20 cellular contexts compared by ENCODE assay signal in genomic region chr22:30932661-30933060, GRCh38. TPM values are rescaled to one million over a fixed set of nuclear protein-coding genes. Genes with fewer than 3 reads are reported as not detected.
DNase-seq lines count a peak whose midpoint lies in the region; ATAC-seq, FAIRE-seq and TF ChIP-seq lines count a peak whose summit lies in the region.
"Had no signal": no experiment of that assay in that cellular context is flagged by ENCODE, and none has a peak within 500 bp of the region (broad histone marks: within the 10 kb centered on the region; RNA-seq: fewer than 3 reads in every experiment).

No MANE protein-coding gene starts in this region.

- H3K27ac Mint-ChIP-seq in activated CD4-positive, alpha-beta memory T cell treated with anti-CD3 and anti-CD28 coated beads for 36 hours: peak overlapping the region; percentile 4
- H3K27ac Mint-ChIP-seq in activated CD4-positive, alpha-beta memory T cell treated with anti-CD3 and anti-CD28 coated beads, Interleukin-2, amount 10 ng/mL, durations not matched to agents 7 days and 5 days: no peak overlapping the region
- H3K27ac Mint-ChIP-seq in CD4-positive, CD25-positive, alpha-beta regulatory T cell: peak overlapping the region; percentile 5 to 88 (median 60)
- peak overlapping the region; percentile 80 for H3K27ac Mint-ChIP-seq in activated T-helper 17 cell treated with anti-CD3 and anti-CD28 coated beads, Interleukin-2, amount 50 U/mL, for 72 hours

- CTCF ChIA-PET in activated CD4-positive, alpha-beta memory T cell treated with anti-CD3 and anti-CD28 coated beads for 36 hours (lab: Charles Lee): interaction anchor here (0.7 to 1.5 kb wide), 3 partner anchors 10 to 298 kb away, joined by 4 to 8 read pairs (median 4); no protein-coding TSS in a partner anchor
- CTCF ChIA-PET in activated CD4-positive, alpha-beta memory T cell treated with anti-CD3 and anti-CD28 coated beads, Interleukin-2, amount 10 ng/mL, durations not matched to agents 7 days and 5 days (lab: Charles Lee): interaction anchor here (1.8 kb wide), 1 partner anchor 13 kb away, joined by 5 read pairs; no protein-coding TSS in a partner anchor

- H3K27me3 Mint-ChIP-seq in activated CD4-positive, alpha-beta memory T cell treated with anti-CD3 and anti-CD28 coated beads for 36 hours: no peaks in the 10 kb centered on the region
- H3K27me3 Mint-ChIP-seq in activated CD4-positive, alpha-beta memory T cell treated with anti-CD3 and anti-CD28 coated beads, Interleukin-2, amount 10 ng/mL, durations not matched to agents 7 days and 5 days: no peaks in the 10 kb centered on the region
- H3K27me3 Mint-ChIP-seq in CD4-positive, CD25-positive, alpha-beta regulatory T cell: peaks cover 6% of the 10 kb centered on the region
- no peaks in the 10 kb centered on the region for H3K27me3 Mint-ChIP-seq in activated T-helper 17 cell treated with anti-CD3 and anti-CD28 coated beads, Interleukin-2, amount 50 U/mL, for 72 hours

- H3K9ac ChIP-seq in kidney (ENCODE audit: low read length in 2 of 2): no peak overlapping the region

- H3K4me1 ChIP-seq in CD4-positive, CD25-positive, alpha-beta regulatory T cell (ENCODE audit: control insufficient read depth, insufficient read depth, low read length, poor library complexity, severe bottlenecking): peaks cover 4% of the 10 kb centered on the region
- H3K4me1 ChIP-seq in kidney (ENCODE audit: control insufficient read depth in 1 of 2, insufficient read depth in 1 of 2, low read depth in 1 of 2, low read length in 2 of 2): no peaks in the 10 kb centered on the region

- H3K4me3 Mint-ChIP-seq in activated CD4-positive, alpha-beta memory T cell treated with anti-CD3 and anti-CD28 coated beads for 36 hours: no peak overlapping the region
- no peak overlapping the region for H3K4me3 Mint-ChIP-seq in activated CD4-positive, alpha-beta memory T cell treated with anti-CD3 and anti-CD28 coated beads, Interleukin-2, amount 10 ng/mL, durations not matched to agents 7 days and 5 days
- no peak overlapping the region for H3K4me3 Mint-ChIP-seq in CD4-positive, CD25-positive, alpha-beta regulatory T cell
- H3K4me3 Mint-ChIP-seq in activated T-helper 17 cell treated with anti-CD3 and anti-CD28 coated beads, Interleukin-2, amount 50 U/mL, for 72 hours: no peak overlapping the region

- no peak for FAIRE-seq in kidney (lab: Jason Lieb, UNC)
- FAIRE-seq: HTR-8/SVneo had no signal

- DNase-seq in activated CD4-positive, alpha-beta memory T cell treated with anti-CD3 and anti-CD28 coated beads for 36 hours: no peak
- DNase-seq in activated CD4-positive, alpha-beta memory T cell treated with anti-CD3 and anti-CD28 coated beads, Interleukin-2, amount 10 ng/mL, durations not matched to agents 7 days and 5 days: no peak
- no peak for DNase-seq in CD4-positive, CD25-positive, alpha-beta regulatory T cell
- DNase-seq in kidney: peak; percentile 51
- no peak for DNase-seq in retina
- no peak for DNase-seq in KBM-7
- DNase-seq in DMS79 treated with DMSO at 0.1 percent for 48 hours (lab: John Stamatoyannopoulos, UW): no peak
- DNase-seq: 8988T, AML-193, C1 segment of cervical spinal cord, IMR-90, Karpas-422, NCI-H1694, NCI-H2081 treated with DMSO at 0.1 percent for 48 hours, NCI-H2171 treated with DMSO at 0.1 percent for 48 hours, NCI-H446, NCI-H526 had no signal

- no peak overlapping the region for H3K27ac ChIP-seq in CD4-positive, CD25-positive, alpha-beta regulatory T cell (ENCODE audit: insufficient read depth, low read length, poor library complexity, severe bottlenecking)
- no peak overlapping the region for H3K27ac ChIP-seq in kidney (ENCODE audit: low read depth in 2 of 2, low read length in 2 of 2)

- H3K36me3 ChIP-seq in CD4-positive, CD25-positive, alpha-beta regulatory T cell (ENCODE audit: control insufficient read depth, insufficient read depth, low read length): peaks cover 97% of the 10 kb centered on the region
- peaks cover 66 to 74% of the 10 kb centered on the region in 2 donors for H3K36me3 ChIP-seq in kidney (ENCODE audit: control insufficient read depth in 1 of 2, insufficient read depth in 2 of 2, low read length in 2 of 2)

- H3K9me3 Mint-ChIP-seq in activated CD4-positive, alpha-beta memory T cell treated with anti-CD3 and anti-CD28 coated beads for 36 hours: no peaks in the 10 kb centered on the region
- H3K9me3 Mint-ChIP-seq in activated CD4-positive, alpha-beta memory T cell treated with anti-CD3 and anti-CD28 coated beads, Interleukin-2, amount 10 ng/mL, durations not matched to agents 7 days and 5 days: no peaks in the 10 kb centered on the region
- H3K9me3 Mint-ChIP-seq in CD4-positive, CD25-positive, alpha-beta regulatory T cell: no peaks in the 10 kb centered on the region
- H3K9me3 Mint-ChIP-seq in activated T-helper 17 cell treated with anti-CD3 and anti-CD28 coated beads, Interleukin-2, amount 50 U/mL, for 72 hours: no peaks in the 10 kb centered on the region

- POLR2A ChIA-PET in activated CD4-positive, alpha-beta memory T cell treated with anti-CD3 and anti-CD28 coated beads for 36 hours (lab: Charles Lee): no interaction called here
- POLR2A ChIA-PET in activated CD4-positive, alpha-beta memory T cell treated with anti-CD3 and anti-CD28 coated beads, Interleukin-2, amount 10 ng/mL, durations not matched to agents 7 days and 5 days (lab: Charles Lee): no interaction called here

- in situ Hi-C loops in KBM-7 (cut with MboI; ENCODE audit: low pct_unique_long_range_greater_than_20kb, low sequenced_read_pairs): no loop called here

- peaks cover 26% of the 10 kb centered on the region for H3K4me1 Mint-ChIP-seq in activated CD4-positive, alpha-beta memory T cell treated with anti-CD3 and anti-CD28 coated beads for 36 hours (ENCODE audit: low read depth)
- peaks cover 7% of the 10 kb centered on the region for H3K4me1 Mint-ChIP-seq in activated CD4-positive, alpha-beta memory T cell treated with anti-CD3 and anti-CD28 coated beads, Interleukin-2, amount 10 ng/mL, durations not matched to agents 7 days and 5 days
- H3K4me1 Mint-ChIP-seq in CD4-positive, CD25-positive, alpha-beta regulatory T cell: peaks cover 5 to 60% (median 35%) of the 10 kb centered on the region in 4 donors
- peaks cover 9% of the 10 kb centered on the region for H3K4me1 Mint-ChIP-seq in activated T-helper 17 cell treated with anti-CD3 and anti-CD28 coated beads, Interleukin-2, amount 50 U/mL, for 72 hours

- H3K36me3 Mint-ChIP-seq in activated CD4-positive, alpha-beta memory T cell treated with anti-CD3 and anti-CD28 coated beads for 36 hours: peaks cover 56% of the 10 kb centered on the region
- peaks cover 76% of the 10 kb centered on the region for H3K36me3 Mint-ChIP-seq in activated CD4-positive, alpha-beta memory T cell treated with anti-CD3 and anti-CD28 coated beads, Interleukin-2, amount 10 ng/mL, durations not matched to agents 7 days and 5 days (ENCODE audit: low read depth)
- peaks cover 65% of the 10 kb centered on the region for H3K36me3 Mint-ChIP-seq in CD4-positive, CD25-positive, alpha-beta regulatory T cell
- H3K36me3 Mint-ChIP-seq in activated T-helper 17 cell treated with anti-CD3 and anti-CD28 coated beads, Interleukin-2, amount 50 U/mL, for 72 hours (ENCODE audit: low read depth): peaks cover 96% of the 10 kb centered on the region

- H3K9me3 ChIP-seq in CD4-positive, CD25-positive, alpha-beta regulatory T cell (ENCODE audit: control insufficient read depth in 2 of 2, low read length in 2 of 2): no peaks in the 10 kb centered on the region
- H3K9me3 ChIP-seq in kidney (ENCODE audit: control insufficient read depth in 1 of 2, low read length in 2 of 2): no peaks in the 10 kb centered on the region

- no peak for TF ChIP-seq CTCF in kidney (IDR thresholded peaks at IDR 0.05; ENCODE audit: borderline replicate concordance, extremely low read depth, insufficient read depth)

- H3K27me3 ChIP-seq in CD4-positive, CD25-positive, alpha-beta regulatory T cell (ENCODE audit: control insufficient read depth, insufficient read depth, low read length): no peaks in the 10 kb centered on the region

- intact Hi-C loops in activated CD4-positive, alpha-beta memory T cell treated with anti-CD3 and anti-CD28 coated beads for 36 hours (cut with micrococcal nuclease): no loop called here
- intact Hi-C loops in kidney (cut with DNase I): no loop called here

- H3K4me3 ChIP-seq in CD4-positive, CD25-positive, alpha-beta regulatory T cell (ENCODE audit: low read depth, low read length): no peak overlapping the region
- no peak overlapping the region for H3K4me3 ChIP-seq in kidney (ENCODE audit: low read length in 2 of 2)

- ATAC-seq in CD4-positive, CD25-positive, alpha-beta regulatory T cell (ENCODE audit: low read depth in 2 of 2): no peak
- no peak for ATAC-seq in activated T-helper 17 cell treated with anti-CD3 and anti-CD28 coated beads, Interleukin-2, amount 50 U/mL, for 72 hours (replicated peaks)
- ATAC-seq: Right ventricle myocardium inferior had no signal

RNA-seq across cellular contexts. Expression of gene MORC2, which starts 35.9 kb away (rescaled TPM):
- 10 to 100 TPM; 20.3 to 20.9 TPM for total RNA-seq in activated CD4-positive, alpha-beta memory T cell treated with anti-CD3 and anti-CD28 coated beads for 36 hours
- 10 to 100 TPM; 39.7 to 40.2 TPM for total RNA-seq in activated CD4-positive, alpha-beta memory T cell treated with anti-CD3 and anti-CD28 coated beads, Interleukin-2, amount 10 ng/mL, durations not matched to agents 7 days and 5 days
- total RNA-seq in CD4-positive, CD25-positive, alpha-beta regulatory T cell: 39.0 TPM
- polyA plus RNA-seq in CD4-positive, CD25-positive, alpha-beta regulatory T cell: 10 to 100 TPM in 3 of 4 donors, 1 to 10 TPM in 1; 7.6 to 21.2 (median 16.4) TPM
- total RNA-seq in activated T-helper 17 cell treated with anti-CD3 and anti-CD28 coated beads, Interleukin-2, amount 50 U/mL, for 72 hours: 10 to 100 TPM; 19.2 to 24.9 TPM
- total RNA-seq in kidney: 18.0 TPM
- 18.8 TPM for polyA plus RNA-seq in kidney (ENCODE audit: insufficient read depth, low read depth, low replicate concordance)

RNA-seq across cellular contexts. Expression of gene TUG1, which starts 36.4 kb away (rescaled TPM):
- total RNA-seq in activated CD4-positive, alpha-beta memory T cell treated with anti-CD3 and anti-CD28 coated beads for 36 hours: 10 to 100 TPM; 35.6 to 38.3 TPM
- 10 to 100 TPM; 71.2 to 72.5 TPM for total RNA-seq in activated CD4-positive, alpha-beta memory T cell treated with anti-CD3 and anti-CD28 coated beads, Interleukin-2, amount 10 ng/mL, durations not matched to agents 7 days and 5 days
- 90.9 TPM for total RNA-seq in CD4-positive, CD25-positive, alpha-beta regulatory T cell
- 10 to 100 TPM; 18.2 to 24.9 (median 20.7) TPM for polyA plus RNA-seq in CD4-positive, CD25-positive, alpha-beta regulatory T cell
- 10 to 100 TPM; 45.1 to 49.0 TPM for total RNA-seq in activated T-helper 17 cell treated with anti-CD3 and anti-CD28 coated beads, Interleukin-2, amount 50 U/mL, for 72 hours
- 79.0 TPM for total RNA-seq in kidney
- polyA plus RNA-seq in kidney (ENCODE audit: insufficient read depth, low read depth, low replicate concordance): 25.5 TPM
